18 cellular contexts compared by ENCODE assay signal in the genomic region with DNA sequence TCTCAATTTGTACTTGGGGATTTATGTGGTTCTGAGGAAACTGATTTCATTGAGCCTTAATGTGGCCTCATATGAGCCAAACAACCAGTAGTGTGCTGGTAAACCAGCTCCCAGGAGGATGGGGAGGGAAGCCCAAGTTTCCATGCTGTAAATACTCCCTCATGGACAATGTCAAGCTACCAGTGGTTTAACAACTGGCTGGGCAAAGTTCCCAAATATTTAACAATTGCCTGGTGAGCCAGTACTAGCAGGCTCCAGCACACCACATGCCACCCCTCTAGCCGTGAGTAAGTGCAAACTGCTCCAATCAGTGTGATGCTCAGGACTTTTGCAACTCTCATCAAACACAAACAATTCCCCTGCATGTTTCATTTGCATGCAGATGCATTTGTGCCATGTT. TPM values are rescaled to one million over a fixed set of nuclear protein-coding genes. Genes with fewer than 3 reads are reported as not detected.
DNase-seq lines count a peak whose midpoint lies in the region; ATAC-seq and TF ChIP-seq lines count a peak whose summit lies in the region.
"Had no signal": no experiment of that assay in that cellular context is flagged by ENCODE, and none has a peak within 500 bp of the region (broad histone marks: within the 10 kb centered on the region; RNA-seq: fewer than 3 reads in every experiment).

No MANE protein-coding gene starts in this region.

- WGBS in IMR-90 (ENCODE audit: extremely low coverage in 2 of 2, insufficient read length in 1 of 2), 2 experiments, result no CpG with 5 or more reads among the region's 1 CpG

- intact Hi-C loops in IMR-90 (cut with micrococcal nuclease), result loop anchor here (1.0 kb wide), 1 partner anchor 8 kb away; no protein-coding TSS in a partner anchor

- H3K4me3 ChIP-seq in DOHH2 (ENCODE audit: low read length) (0 out of 2 replicates have a peak overlapping the region, but pooled peaks have one; percentile 1), IMR-90 (ENCODE audit: insufficient read depth, low read depth, low read length) (no peak overlapping the region), choroid plexus epithelial cell (ENCODE audit: low read depth, low read length) (no peak overlapping the region)
- H3K4me3 ChIP-seq: adrenal gland, dorsolateral prefrontal cortex, Peyer's patch had no signal

- H2BK20ac ChIP-seq in IMR-90 (ENCODE audit: low read depth, low read length), result no peak overlapping the region

- H3K14ac ChIP-seq in IMR-90 (replicated peaks; ENCODE audit: low read depth, low read length), result peak overlapping the region; percentile 73; the same call in 1 of the 2 replicates

- H3K27ac ChIP-seq in DOHH2 (ENCODE audit: low read depth, low read length), result no peak overlapping the region
- H3K27ac ChIP-seq in IMR-90 (ENCODE audit: insufficient read depth, low read length), result no peak overlapping the region
- H3K27ac ChIP-seq: adrenal gland, dorsolateral prefrontal cortex, Peyer's patch had no signal

- H3K4me2 ChIP-seq in DOHH2 (ENCODE audit: low read length), result peak overlapping the region; percentile 80
- no peak overlapping the region; the same call in 1 of the 2 replicates for H3K4me2 ChIP-seq in IMR-90 (ENCODE audit: low read depth, low read length)

- H3K9me3 ChIP-seq in DOHH2 (ENCODE audit: control insufficient read depth, insufficient read depth, low read length) (no peaks in the 10 kb centered on the region), IMR-90 (ENCODE audit: control insufficient read depth, insufficient read depth, low read length) (no peaks in the 10 kb centered on the region)
- H3K9me3 ChIP-seq: adrenal gland, Peyer's patch had no signal

- no peak for TF ChIP-seq RAD21 in IMR-90 (IDR thresholded peaks at IDR 0.05; ENCODE audit: low read length)

- H3K4me1 ChIP-seq in DOHH2 (ENCODE audit: control insufficient read depth, low read length), result peaks cover 91% of the 10 kb centered on the region
- peaks cover 4% of the 10 kb centered on the region for H3K4me1 ChIP-seq in IMR-90 (ENCODE audit: control insufficient read depth, insufficient read depth, low read length)

- no peaks in the 10 kb centered on the region for H3K9me2 ChIP-seq in DOHH2 (replicated peaks; ENCODE audit: control insufficient read depth, low read length)

- dilution Hi-C loops in IMR-90 (cut with HindIII; ENCODE audit: low sequenced_read_pairs, unreplicated experiment), result no loop called here

- H3K79me1 ChIP-seq in IMR-90 (ENCODE audit: low read depth in 1 of 2, low read length in 2 of 2), result no peaks in the 10 kb centered on the region

- BruUV-seq in IMR-90 (replicated peaks; lab: Mats Ljungman, UMichigan), result no TSS peak

- in situ Hi-C loops in IMR-90 (cut with MboI; ENCODE audit: low sequenced_read_pairs), result no loop called here

- H3K27me3 ChIP-seq in DOHH2 (ENCODE audit: control insufficient read depth, low read length) (peaks cover 16% of the 10 kb centered on the region), IMR-90 (ENCODE audit: control insufficient read depth, insufficient read depth, low read length) (peaks cover 10% of the 10 kb centered on the region)
- H3K27me3 ChIP-seq: adrenal gland, Peyer's patch had no signal

- H3K36me3 ChIP-seq in DOHH2 (ENCODE audit: control insufficient read depth, low read length) (no peaks in the 10 kb centered on the region), IMR-90 (ENCODE audit: control insufficient read depth, insufficient read depth, low read length) (no peaks in the 10 kb centered on the region)
- H3K36me3 ChIP-seq: adrenal gland, Peyer's patch had no signal

- ATAC-seq in IMR-90 (ENCODE audit: low read depth), result peak; percentile 80
- no peak for ATAC-seq in activated CD4-positive, CD25-positive, alpha-beta regulatory T cell treated with anti-CD3 and anti-CD28 coated beads, Interleukin-2, amount 50 U/mL, for 24 hours

- H4K8ac ChIP-seq in IMR-90 (ENCODE audit: low read depth in 2 of 2, low read length in 2 of 2), result no peak overlapping the region

- no peak overlapping the region for H3K23ac ChIP-seq in IMR-90 (ENCODE audit: low read depth, low read length)

- peak overlapping the region; percentile 5 for H2AK9ac ChIP-seq in IMR-90 (replicated peaks; ENCODE audit: low read depth, low read length, poor library complexity)

- H3K9me1 ChIP-seq in IMR-90 (ENCODE audit: insufficient read depth, low read length), result peaks cover 8% of the 10 kb centered on the region

- H2AFZ ChIP-seq in IMR-90 (replicated peaks; ENCODE audit: low read length, poor library complexity), result no peak overlapping the region

- no peak for TF ChIP-seq CTCF in DOHH2 (IDR thresholded peaks at IDR 0.05; ENCODE audit: low read depth, low read length, poor library complexity, severe bottlenecking)
- TF ChIP-seq CTCF in IMR-90 (conservative IDR thresholded peaks at IDR 0.05; ENCODE audit: low read depth, low read length), result no peak
- TF ChIP-seq CTCF in choroid plexus epithelial cell (conservative IDR thresholded peaks at IDR 0.05; ENCODE audit: low read depth, low read length), result no peak

- CTCF ChIA-PET in IMR-90 (lab: Yijun Ruan, JAX), result no interaction called here

- no peak overlapping the region for H4K5ac ChIP-seq in IMR-90 (ENCODE audit: low read depth, low read length)

- no peak overlapping the region for H2BK15ac ChIP-seq in IMR-90 (ENCODE audit: low read depth, low read length)

- no peak for TF ChIP-seq POLR2A in IMR-90 (IDR thresholded peaks at IDR 0.05; ENCODE audit: low read depth, low read length)

- DNase-seq in IMR-90 (peak; percentile 74), choroid plexus epithelial cell (ENCODE audit: low read depth) (peak; percentile 78), myocyte (ENCODE audit: low read depth) (peak; percentile 94), NCI-H146 treated with DMSO at 0.1 percent for 48 hours (lab: John Stamatoyannopoulos, UW; ENCODE audit: unreplicated experiment) (no peak), NCI-H2227 treated with DMSO at 0.1 percent for 48 hours (lab: John Stamatoyannopoulos, UW) (no peak)
- DNase-seq: activated CD4-positive, alpha-beta T cell treated with anti-CD3 and anti-CD28 coated beads, Interleukin-2, amount 10 ng/mL, durations not matched to agents 7 days and 5 days; activated T-cell treated with anti-CD3 and anti-CD28 coated beads, Interleukin-2, amount 50 U/mL, for 24 hours; adrenal gland; dorsolateral prefrontal cortex; NCI-H1092; NCI-H510A treated with DMSO at 0.1 percent for 48 hours; Peyer's patch; substantia nigra; T-helper 2 cell had no signal

- no peak overlapping the region for H4K91ac ChIP-seq in IMR-90 (ENCODE audit: insufficient read depth, low read depth, low read length)

- H3F3A ChIP-seq in DOHH2 (ENCODE audit: control insufficient read depth, insufficient read depth), result peaks cover 10% of the 10 kb centered on the region

- H4K20me1 ChIP-seq in DOHH2 (ENCODE audit: control insufficient read depth, insufficient read depth, low read depth, low read length), result no peaks in the 10 kb centered on the region
- no peaks in the 10 kb centered on the region for H4K20me1 ChIP-seq in IMR-90 (ENCODE audit: insufficient read depth, low read length)

- peak overlapping the region; percentile 18; the same call in 1 of the 2 replicates for H2AK5ac ChIP-seq in IMR-90 (ENCODE audit: low read depth, low read length)

- no peak overlapping the region for H2BK5ac ChIP-seq in IMR-90 (ENCODE audit: low read depth, low read length, poor library complexity, severe bottlenecking)

- POLR2A ChIA-PET in IMR-90 (lab: Charles Lee; ENCODE audit: unreplicated experiment), result no interaction called here

- no peak overlapping the region for H2BK120ac ChIP-seq in IMR-90 (ENCODE audit: low read depth, low read length)

- H3K79me2 ChIP-seq in DOHH2 (ENCODE audit: control insufficient read depth, low read length), result no peaks in the 10 kb centered on the region

- H3K9ac ChIP-seq in IMR-90 (ENCODE audit: low read depth, low read length), result no peak overlapping the region

- no peak overlapping the region for H3K56ac ChIP-seq in IMR-90 (ENCODE audit: extremely low read depth, insufficient read depth, low read length)

- 0 out of 2 replicates have a peak overlapping the region, but pooled peaks have one; percentile 19 for H3K4ac ChIP-seq in IMR-90 (ENCODE audit: low read depth, low read length)

- H3K18ac ChIP-seq in IMR-90 (ENCODE audit: low read depth, low read length), result no peak overlapping the region

TF ChIP-seq in IMR-90, 13 proteins besides CTCF, POLR2A, EP300 and RAD21 (continues in another document):
- TF ChIP-seq RFX5 (IDR thresholded peaks at IDR 0.05; ENCODE audit: low read depth, low read length) (no peak), NFE2L2 (IDR thresholded peaks at IDR 0.05; ENCODE audit: low read depth, low read length) (no peak), MAFK (IDR thresholded peaks at IDR 0.05; ENCODE audit: low read depth, low read length) (no peak), CHD1 (IDR thresholded peaks at IDR 0.05; ENCODE audit: low read depth, low read length) (no peak)
- TF ChIP-seq, protein P1, sequence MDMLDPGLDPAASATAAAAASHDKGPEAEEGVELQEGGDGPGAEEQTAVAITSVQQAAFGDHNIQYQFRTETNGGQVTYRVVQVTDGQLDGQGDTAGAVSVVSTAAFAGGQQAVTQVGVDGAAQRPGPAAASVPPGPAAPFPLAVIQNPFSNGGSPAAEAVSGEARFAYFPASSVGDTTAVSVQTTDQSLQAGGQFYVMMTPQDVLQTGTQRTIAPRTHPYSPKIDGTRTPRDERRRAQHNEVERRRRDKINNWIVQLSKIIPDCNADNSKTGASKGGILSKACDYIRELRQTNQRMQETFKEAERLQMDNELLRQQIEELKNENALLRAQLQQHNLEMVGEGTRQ (IDR thresholded peaks at IDR 0.05; ENCODE audit: low read depth, low read length), result no peak
- TF ChIP-seq, protein P2, sequence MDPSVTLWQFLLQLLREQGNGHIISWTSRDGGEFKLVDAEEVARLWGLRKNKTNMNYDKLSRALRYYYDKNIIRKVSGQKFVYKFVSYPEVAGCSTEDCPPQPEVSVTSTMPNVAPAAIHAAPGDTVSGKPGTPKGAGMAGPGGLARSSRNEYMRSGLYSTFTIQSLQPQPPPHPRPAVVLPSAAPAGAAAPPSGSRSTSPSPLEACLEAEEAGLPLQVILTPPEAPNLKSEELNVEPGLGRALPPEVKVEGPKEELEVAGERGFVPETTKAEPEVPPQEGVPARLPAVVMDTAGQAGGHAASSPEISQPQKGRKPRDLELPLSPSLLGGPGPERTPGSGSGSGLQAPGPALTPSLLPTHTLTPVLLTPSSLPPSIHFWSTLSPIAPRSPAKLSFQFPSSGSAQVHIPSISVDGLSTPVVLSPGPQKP (IDR thresholded peaks at IDR 0.05; ENCODE audit: borderline replicate concordance, low read depth, low read length), result no peak

RNA-seq across cellular contexts. Expression of a gene that starts 19.2 kb away (rescaled TPM):
- total RNA-seq in IMR-90 (2012; rRNA removed) (155 and 171 TPM in 2 replicates), myocyte (1,798 and 2,123 TPM in 2 replicates)
- polyA plus RNA-seq in IMR-90 (2012; rRNA removed), result 558 and 576 TPM in 2 replicates
- polyA plus RNA-seq in IMR-90 (2012; cell fraction: cytosol; rRNA removed), result 616 and 909 TPM in 2 replicates
- polyA plus RNA-seq in IMR-90 (2012; cell fraction: nucleus; rRNA removed; ENCODE audit: low replicate concordance), result 366 and 434 TPM in 2 replicates
- 1,534 TPM for polyA plus RNA-seq in myocyte (2012)

RNA-seq across cellular contexts. Expression of a gene that starts 38.4 kb away (rescaled TPM):
- total RNA-seq in IMR-90 (2012; rRNA removed), result not detected in 2 replicates
- polyA plus RNA-seq in IMR-90 (2012; rRNA removed), result 0.03 and 0.06 TPM in 2 replicates
- 0.01 TPM in 1 of 2 replicates, not detected in the other for polyA plus RNA-seq in IMR-90 (2012; cell fraction: cytosol; rRNA removed)
- polyA plus RNA-seq in IMR-90 (2012; cell fraction: nucleus; rRNA removed; ENCODE audit: low replicate concordance), result 0.35 and 0.36 TPM in 2 replicates
- not detected in 2 replicates for total RNA-seq in myocyte
- 0.15 TPM for polyA plus RNA-seq in myocyte (2012)
- total RNA-seq: adrenal gland, skeletal muscle tissue had no signal
- polyA plus RNA-seq: neural cell had no signal

Comparison
In these comparisons a context has a peak if more than half of its experiments do, and no peak if none do; other contexts are left out.
1. DNase-seq: peak in IMR-90 (single experiment), choroid plexus epithelial cell (single experiment) and myocyte (single experiment); none in NCI-H146 treated with DMSO at 0.1 percent for 48 hours (single experiment) and NCI-H2227 treated with DMSO at 0.1 percent for 48 hours (single experiment).
2. RNA of a gene that starts 19.2 kb away (total RNA-seq): 1,798 to 2,123 TPM in myocyte; 155 to 171 TPM in IMR-90; every median in the first group is over 10 times any median in the second.